14 cellular contexts compared by ENCODE assay signal in genomic region chr12:24373004-24373403, GRCh38.
DNase-seq lines count a peak whose midpoint lies in the region; ATAC-seq and TF ChIP-seq lines count a peak whose summit lies in the region.
"Had no signal": no experiment of that assay in that cellular context is flagged by ENCODE, and none has a peak within 500 bp of the region (broad histone marks: within the 10 kb centered on the region; RNA-seq: fewer than 3 reads in every experiment).

No MANE protein-coding gene starts in this region.

- H2BK5ac ChIP-seq in H9 (ENCODE audit: insufficient read length, low read length), result no peak overlapping the region
- H2BK5ac ChIP-seq in IMR-90 (ENCODE audit: low read depth, low read length, poor library complexity, severe bottlenecking), result peak overlapping the region; percentile 63

- H3K79me2 ChIP-seq in H9 (ENCODE audit: insufficient read depth, low read length), result no peaks in the 10 kb centered on the region
- no peaks in the 10 kb centered on the region for H3K79me2 ChIP-seq in GM23248 (ENCODE audit: insufficient read depth)

- no peak overlapping the region for H4K5ac ChIP-seq in H9 (ENCODE audit: insufficient read length, low read depth, low read length)
- H4K5ac ChIP-seq in IMR-90 (ENCODE audit: low read depth, low read length), result no peak overlapping the region

- no peak overlapping the region for H2BK15ac ChIP-seq in H9 (ENCODE audit: low read depth, low read length)
- no peak overlapping the region; the same call in 2 of the 3 replicates for H2BK15ac ChIP-seq in IMR-90 (ENCODE audit: low read depth, low read length)

- H3K36me3 Mint-ChIP-seq in H9 (ENCODE audit: insufficient read depth in 1 of 3, low read depth in 3 of 3), result no peaks in the 10 kb centered on the region; a peak in 2 of 7 replicates
- H3K36me3 Mint-ChIP-seq: CD4-positive, alpha-beta memory T cell had no signal

- CTCF ChIA-PET in IMR-90 (lab: Yijun Ruan, JAX), result interaction anchor here (0.6 kb wide), 1 partner anchor 1821 kb away, joined by 3 read pairs; no protein-coding TSS in a partner anchor

- H3K4me3 ChIP-seq in IMR-90 (ENCODE audit: insufficient read depth, low read depth, low read length) (no peak overlapping the region), GM23248 (no peak overlapping the region)
- H3K4me3 ChIP-seq: GM23338, HAP-1 had no signal

- H3K23ac ChIP-seq in H9 (ENCODE audit: insufficient read length, low read depth, low read length) (no peak overlapping the region), IMR-90 (ENCODE audit: low read depth, low read length) (no peak overlapping the region)

- H3K9me3 ChIP-seq in H9 (ENCODE audit: control insufficient read depth, low read depth, low read length), result no peaks in the 10 kb centered on the region
- no peaks in the 10 kb centered on the region for H3K9me3 ChIP-seq in IMR-90 (ENCODE audit: control insufficient read depth, insufficient read depth, low read length)
- no peaks in the 10 kb centered on the region for H3K9me3 ChIP-seq in GM23248 (ENCODE audit: low read depth)
- H3K9me3 ChIP-seq: HAP-1 had no signal

- no peaks in the 10 kb centered on the region for H3K9me2 ChIP-seq in GM23248 (ENCODE audit: insufficient read depth)

- H2AK9ac ChIP-seq in IMR-90 (replicated peaks; ENCODE audit: low read depth, low read length, poor library complexity), result no peak overlapping the region

- H3K4me2 ChIP-seq in H9 (ENCODE audit: insufficient read depth, insufficient read length, low read length) (no peak overlapping the region), IMR-90 (ENCODE audit: low read depth, low read length) (no peak overlapping the region), GM23248 (ENCODE audit: unreplicated experiment) (no peak overlapping the region)
- H3K4me2 ChIP-seq: GM23338 had no signal

- H3K4me1 Mint-ChIP-seq in H9, result peaks cover 6 to 12% of the 10 kb centered on the region in 2 experiments
- H3K4me1 Mint-ChIP-seq: CD4-positive, alpha-beta memory T cell had no signal

- H3K9ac ChIP-seq in H9 (ENCODE audit: extremely low read depth, insufficient read length, low read length) (no peak overlapping the region), IMR-90 (ENCODE audit: low read depth, low read length) (no peak overlapping the region), GM23248 (no peak overlapping the region)

- no peaks in the 10 kb centered on the region for H3K9me3 Mint-ChIP-seq in H9
- H3K9me3 Mint-ChIP-seq: GM23338 had no signal

- no CpG with 5 or more reads among the region's 3 CpGs for WGBS in H9 (ENCODE audit: extremely low coverage, insufficient read length, low lambda C conversion rate)
- no CpG with 5 or more reads among the region's 3 CpGs for WGBS in IMR-90 (ENCODE audit: extremely low coverage in 2 of 2, insufficient read length in 1 of 2), 2 experiments
- 47 to 63% methylated on average over 3 of the region's 3 CpGs for WGBS in GM23248 (ENCODE audit: low coverage in 1 of 2, low lambda C conversion rate in 2 of 2, missing lambda C conversion rate in 2 of 2), 2 experiments

- H2AK5ac ChIP-seq in H9 (ENCODE audit: insufficient read length, low read length), result no peak overlapping the region
- H2AK5ac ChIP-seq in IMR-90 (ENCODE audit: low read depth, low read length), result peak overlapping the region; percentile 90

- DNase-seq in H9, result no peak
- DNase-seq in IMR-90, result peak; percentile 65
- peak; percentile 15 for DNase-seq in iris pigment epithelial cell (ENCODE audit: low read depth)
- DNase-seq in activated naive CD4-positive, alpha-beta T cell treated with anti-CD3 and anti-CD28 coated beads, Interleukin-2, amount 50 U/mL, for 16 hours, result no peak
- DNase-seq in GM23248, result no peak
- DNase-seq: C1 segment of cervical spinal cord; Calu3; CD4-positive, alpha-beta memory T cell; COR-L47; DMS53; DMS79 treated with DMSO at 0.1 percent for 48 hours had no signal

- H4K8ac ChIP-seq in H9 (replicated peaks; ENCODE audit: insufficient read length, low read depth, low read length), result no peak overlapping the region
- peak overlapping the region in 1 of 2 experiments; percentile 38; a peak in 2 of 4 replicates for H4K8ac ChIP-seq in IMR-90 (ENCODE audit: low read depth in 2 of 2, low read length in 2 of 2)

- TF ChIP-seq CTCF in H9 (conservative IDR thresholded peaks at IDR 0.05) (no peak), IMR-90 (conservative IDR thresholded peaks at IDR 0.05; ENCODE audit: low read depth, low read length) (no peak)

- no peak overlapping the region for H3K14ac ChIP-seq in H9 (ENCODE audit: insufficient read depth, low read length)
- no peak overlapping the region for H3K14ac ChIP-seq in IMR-90 (replicated peaks; ENCODE audit: low read depth, low read length)

- TF ChIP-seq POLR2A in IMR-90 (IDR thresholded peaks at IDR 0.05; ENCODE audit: low read depth, low read length), result no peak

- no peak overlapping the region for H3K27ac Mint-ChIP-seq in H9
- H3K27ac Mint-ChIP-seq: CD4-positive, alpha-beta memory T cell; GM23338 had no signal

- H3T11ph ChIP-seq in H9 (ENCODE audit: low read length), result no peak overlapping the region

- dilution Hi-C loops in IMR-90 (cut with HindIII; ENCODE audit: low sequenced_read_pairs, unreplicated experiment), result no loop called here

- no peak for TF ChIP-seq RAD21 in IMR-90 (IDR thresholded peaks at IDR 0.05; ENCODE audit: low read length)

- H3K27me3 ChIP-seq in H9 (ENCODE audit: insufficient read depth, low read length) (no peaks in the 10 kb centered on the region), IMR-90 (ENCODE audit: control insufficient read depth, insufficient read depth, low read length) (no peaks in the 10 kb centered on the region), GM23248 (replicated peaks; ENCODE audit: insufficient read depth) (no peaks in the 10 kb centered on the region)

- H2BK20ac ChIP-seq in H9 (ENCODE audit: low read depth, low read length, poor library complexity, severe bottlenecking), result no peak overlapping the region
- peak overlapping the region; percentile 39; the same call in 1 of the 2 replicates for H2BK20ac ChIP-seq in IMR-90 (ENCODE audit: low read depth, low read length)

- H3K36me3 ChIP-seq in IMR-90 (ENCODE audit: control insufficient read depth, insufficient read depth, low read length) (no peaks in the 10 kb centered on the region; the same call in 1 of the 2 replicates), GM23248 (ENCODE audit: low read depth) (no peaks in the 10 kb centered on the region)
- H3K36me3 ChIP-seq: HAP-1 had no signal

- H3K56ac ChIP-seq in H9 (ENCODE audit: insufficient read length, low read depth, low read length), result no peak overlapping the region
- no peak overlapping the region for H3K56ac ChIP-seq in IMR-90 (ENCODE audit: extremely low read depth, insufficient read depth, low read length)

- H3K23me2 ChIP-seq in H9 (ENCODE audit: insufficient read length, low read depth, low read length, poor library complexity, severe bottlenecking), result no peaks in the 10 kb centered on the region

- no peaks in the 10 kb centered on the region for H3K27me3 Mint-ChIP-seq in H9 (ENCODE audit: low read depth)
- H3K27me3 Mint-ChIP-seq: CD4-positive, alpha-beta memory T cell had no signal

- H2AFZ ChIP-seq in H9 (ENCODE audit: low read length) (no peak overlapping the region), IMR-90 (replicated peaks; ENCODE audit: low read length, poor library complexity) (no peak overlapping the region), GM23248 (no peak overlapping the region)
- H2AFZ ChIP-seq: GM23338 had no signal

- H2BK120ac ChIP-seq in H9 (ENCODE audit: low read depth, low read length, poor library complexity, severe bottlenecking) (peak overlapping the region; percentile 36), IMR-90 (ENCODE audit: low read depth, low read length) (peak overlapping the region; percentile 57; the same call in 1 of the 2 replicates)

- BruUV-seq in IMR-90 (replicated peaks; lab: Mats Ljungman, UMichigan), result no TSS peak

- H3K4me1 ChIP-seq in H9 (ENCODE audit: insufficient read depth, low read length), result peaks cover 4% of the 10 kb centered on the region
- peaks cover 7% of the 10 kb centered on the region for H3K4me1 ChIP-seq in IMR-90 (ENCODE audit: control insufficient read depth, insufficient read depth, low read length)
- no peaks in the 10 kb centered on the region for H3K4me1 ChIP-seq in GM23248 (ENCODE audit: insufficient read depth)

- peak; percentile 72 for ATAC-seq in IMR-90 (ENCODE audit: low read depth)
- ATAC-seq in GM18909 (IDR thresholded peaks at IDR 0.05; ENCODE audit: poor library complexity, unreplicated experiment), result no peak
- ATAC-seq: GM23338 had no signal

- H3F3A ChIP-seq in GM23248 (ENCODE audit: insufficient read depth), result no peaks in the 10 kb centered on the region

- POLR2A ChIA-PET in IMR-90 (lab: Charles Lee; ENCODE audit: unreplicated experiment), result no interaction called here

- H3K18ac ChIP-seq in H9 (ENCODE audit: insufficient read length, low read depth, low read length) (no peak overlapping the region), IMR-90 (ENCODE audit: low read depth, low read length) (no peak overlapping the region)

- no peak overlapping the region for H3K4ac ChIP-seq in H9 (ENCODE audit: low read depth, low read length)
- H3K4ac ChIP-seq in IMR-90 (ENCODE audit: low read depth, low read length), result peak overlapping the region; percentile 46; the same call in 1 of the 2 replicates

- intact Hi-C loops in IMR-90 (cut with micrococcal nuclease), result no loop called here

- no peak overlapping the region for H2BK12ac ChIP-seq in H9 (ENCODE audit: insufficient read length, low read depth, low read length)

- H3K79me1 ChIP-seq in H9 (ENCODE audit: insufficient read depth, low read depth, low read length, poor library complexity, severe bottlenecking) (no peaks in the 10 kb centered on the region), IMR-90 (ENCODE audit: low read depth in 1 of 2, low read length in 2 of 2) (peaks cover 13 to 36% of the 10 kb centered on the region in 2 experiments)

- peaks cover 3% of the 10 kb centered on the region; the same call in 1 of the 2 replicates for H3K9me1 ChIP-seq in IMR-90 (ENCODE audit: insufficient read depth, low read length)

- no peak overlapping the region for H3K4me3 Mint-ChIP-seq in H9
- H3K4me3 Mint-ChIP-seq: CD4-positive, alpha-beta memory T cell; GM23338 had no signal

- H4K91ac ChIP-seq in H9 (ENCODE audit: insufficient read length, low read depth, low read length) (no peak overlapping the region), IMR-90 (ENCODE audit: insufficient read depth, low read depth, low read length) (no peak overlapping the region)

- no peak overlapping the region for H3K27ac ChIP-seq in H9 (ENCODE audit: insufficient read length, low read depth, low read length)
- H3K27ac ChIP-seq in IMR-90 (ENCODE audit: insufficient read depth, low read length), result peak overlapping the region; percentile 63; the same call in 1 of the 2 replicates
- H3K27ac ChIP-seq in GM23248, result no peak overlapping the region

- in situ Hi-C loops in IMR-90 (cut with MboI; ENCODE audit: low sequenced_read_pairs), result no loop called here
- in situ Hi-C loops in GM23248 (cut with MboI), result no loop called here

- H4K20me1 ChIP-seq in H9 (ENCODE audit: control insufficient read depth, insufficient read depth, insufficient read length) (no peaks in the 10 kb centered on the region), IMR-90 (ENCODE audit: insufficient read depth, low read length) (no peaks in the 10 kb centered on the region), GM23248 (ENCODE audit: insufficient read depth) (no peaks in the 10 kb centered on the region)

TF ChIP-seq in IMR-90, 13 proteins besides CTCF, POLR2A, EP300 and RAD21 (continues in another document):
- TF ChIP-seq MAFK (IDR thresholded peaks at IDR 0.05; ENCODE audit: low read depth, low read length), result no peak
- TF ChIP-seq MAZ (IDR thresholded peaks at IDR 0.05; ENCODE audit: borderline replicate concordance, low read depth, low read length), result no peak

Comparison
In these comparisons a context has a peak if more than half of its experiments do, and no peak if none do; other contexts are left out.
1. DNase-seq: peak in IMR-90 (single experiment) and iris pigment epithelial cell (single experiment); none in H9 (single experiment), activated naive CD4-positive, alpha-beta T cell treated with anti-CD3 and anti-CD28 coated beads, Interleukin-2, amount 50 U/mL, for 16 hours (single experiment) and GM23248 (single experiment).